In the genomic region with DNA sequence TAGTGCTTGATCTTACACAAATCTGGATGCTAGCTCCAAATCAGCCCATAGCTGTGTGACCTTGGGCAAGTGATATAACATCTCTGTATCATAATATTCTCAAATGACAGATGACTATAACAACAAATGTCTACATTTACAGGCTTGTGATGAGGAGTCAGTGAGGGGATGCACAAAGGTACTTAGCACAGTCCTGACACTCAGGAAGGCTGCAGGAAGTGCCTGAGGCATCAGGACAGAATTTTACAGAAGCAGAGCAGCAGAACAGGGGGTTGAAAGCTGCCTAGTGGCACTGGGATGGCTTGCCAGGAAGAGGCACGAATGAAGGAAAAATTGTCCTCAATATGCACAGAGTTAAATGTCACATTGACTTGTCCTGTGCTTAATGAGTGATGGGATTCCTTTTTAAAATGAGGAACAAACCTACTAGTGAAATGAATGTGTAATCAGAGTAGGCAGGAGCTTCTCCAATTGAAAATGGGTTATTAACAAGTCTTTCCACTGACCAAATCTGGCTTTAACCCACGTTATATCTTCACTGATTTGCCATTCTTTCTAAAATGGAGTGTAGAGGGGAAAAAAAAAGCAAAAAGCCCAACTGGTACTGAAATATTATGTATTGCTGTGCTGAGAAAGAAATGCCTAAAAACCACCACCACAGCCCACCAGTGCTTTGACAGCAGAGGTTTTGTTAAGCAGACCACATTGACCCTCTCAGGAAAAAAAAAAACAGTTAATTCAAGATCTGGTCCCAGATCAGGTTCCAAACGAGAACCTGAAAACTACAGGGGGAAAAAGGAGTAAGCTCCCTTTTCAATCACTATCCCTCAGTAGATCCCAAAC, we compare ENCODE assay signal across 9 cellular contexts. TPM values are rescaled to one million over a fixed set of nuclear protein-coding genes. Genes with fewer than 3 reads are reported as not detected.
DNase-seq lines count a peak whose midpoint lies in the region; ATAC-seq lines count a peak whose summit lies in the region.
"Had no signal": no experiment of that assay in that cellular context is flagged by ENCODE, and none has a peak within 500 bp of the region (broad histone marks: within the 10 kb centered on the region; RNA-seq: fewer than 3 reads in every experiment).

No MANE protein-coding gene starts in this region.

- H3K27ac Mint-ChIP-seq in activated CD8-positive, alpha-beta T cell treated with anti-CD3 and anti-CD28 coated beads, Interleukin-2, amount 10 ng/mL, durations not matched to agents 7 days and 5 days, result peak overlapping the region; percentile 88

- no peak overlapping the region for H3K4me3 ChIP-seq in mesodermal cell (ENCODE audit: extremely low read depth, insufficient read depth, low read length, poor library complexity, severe bottlenecking)

- peaks cover 59% of the 10 kb centered on the region for H3K36me3 Mint-ChIP-seq in activated CD8-positive, alpha-beta T cell treated with anti-CD3 and anti-CD28 coated beads, Interleukin-2, amount 10 ng/mL, durations not matched to agents 7 days and 5 days (ENCODE audit: low read depth)

- H3K4me3 Mint-ChIP-seq in activated CD8-positive, alpha-beta T cell treated with anti-CD3 and anti-CD28 coated beads, Interleukin-2, amount 10 ng/mL, durations not matched to agents 7 days and 5 days, result peak overlapping the region; percentile 70

- peak; percentile 40 for DNase-seq in activated CD8-positive, alpha-beta T cell treated with anti-CD3 and anti-CD28 coated beads, Interleukin-2, amount 10 ng/mL, durations not matched to agents 7 days and 5 days
- no peak for DNase-seq in substantia nigra (lab: John Stamatoyannopoulos, UW)
- DNase-seq in retina, result no peak
- no peak for DNase-seq in foreskin melanocyte

- ATAC-seq in GM18858 (IDR thresholded peaks at IDR 0.05; ENCODE audit: unreplicated experiment) (peak; percentile 42), HG02885 (IDR thresholded peaks at IDR 0.05; ENCODE audit: poor library complexity, unreplicated experiment) (peak; percentile 44), HG03039 (IDR thresholded peaks at IDR 0.05; ENCODE audit: unreplicated experiment) (no peak)
- peak; percentile 18 for ATAC-seq in activated CD8-positive, alpha-beta T cell treated with anti-CD3 and anti-CD28 coated beads, Interleukin-2, amount 10 ng/mL, durations not matched to agents 7 days and 5 days

- peak overlapping the region; percentile 20 for H3K27ac ChIP-seq in mesodermal cell (ENCODE audit: low read depth, low read length, severe bottlenecking)
- no peak overlapping the region for H3K27ac ChIP-seq in substantia nigra (ENCODE audit: low read depth, low read length, poor library complexity, severe bottlenecking)
- H3K27ac ChIP-seq: KMS-11 had no signal

- CTCF ChIA-PET in activated CD8-positive, alpha-beta T cell treated with anti-CD3 and anti-CD28 coated beads, Interleukin-2, amount 10 ng/mL, durations not matched to agents 7 days and 5 days (lab: Charles Lee), result interaction anchor here (1.0 to 6.8 kb wide), 12 partner anchors 9 to 753 kb away, joined by 3 to 48 read pairs (median 6); a partner anchor contains a TSS

- no peaks in the 10 kb centered on the region for H3K9me3 ChIP-seq in mesodermal cell (ENCODE audit: control insufficient read depth, low read length)

- peaks cover 26% of the 10 kb centered on the region for H3K36me3 ChIP-seq in mesodermal cell (ENCODE audit: control insufficient read depth, insufficient read depth, low read length)

- POLR2A ChIA-PET in activated CD8-positive, alpha-beta T cell treated with anti-CD3 and anti-CD28 coated beads, Interleukin-2, amount 10 ng/mL, durations not matched to agents 7 days and 5 days (lab: Charles Lee), result interaction anchor here (0.6 to 9.7 kb wide), 11 partner anchors 9 to 760 kb away, joined by 3 to 293 read pairs (median 3); a partner anchor contains a TSS

- peaks cover 31% of the 10 kb centered on the region for H3K4me1 ChIP-seq in mesodermal cell (ENCODE audit: control insufficient read depth, insufficient read depth, low read length, poor library complexity, severe bottlenecking)

- WGBS in mesodermal cell (ENCODE audit: insufficient coverage in 2 of 2), 2 experiments, result 67% methylated on average over 1 of the region's 3 CpGs; no CpG with 5 or more reads in 1 of the 2 experiments

- H3K9me3 Mint-ChIP-seq in activated CD8-positive, alpha-beta T cell treated with anti-CD3 and anti-CD28 coated beads, Interleukin-2, amount 10 ng/mL, durations not matched to agents 7 days and 5 days (ENCODE audit: insufficient read depth), result no peaks in the 10 kb centered on the region

- no peaks in the 10 kb centered on the region for H3K27me3 Mint-ChIP-seq in activated CD8-positive, alpha-beta T cell treated with anti-CD3 and anti-CD28 coated beads, Interleukin-2, amount 10 ng/mL, durations not matched to agents 7 days and 5 days (ENCODE audit: low read depth)

- H3K4me1 Mint-ChIP-seq in activated CD8-positive, alpha-beta T cell treated with anti-CD3 and anti-CD28 coated beads, Interleukin-2, amount 10 ng/mL, durations not matched to agents 7 days and 5 days (ENCODE audit: low read depth), result peaks cover 91% of the 10 kb centered on the region

RNA-seq across cellular contexts. Expression of a gene that starts 11.6 kb away (rescaled TPM):
- 100 to 1,000 TPM; 113 to 118 TPM for total RNA-seq in activated CD8-positive, alpha-beta T cell treated with anti-CD3 and anti-CD28 coated beads, Interleukin-2, amount 10 ng/mL, durations not matched to agents 7 days and 5 days
- 57.9 TPM for polyA plus RNA-seq in mesodermal cell (2013, experiment 1 of 2)
- 48.3 TPM for polyA plus RNA-seq in mesodermal cell (2013, experiment 2 of 2)
